Comparison of ENCODE assay signal across 33 cellular contexts in the genomic region with DNA sequence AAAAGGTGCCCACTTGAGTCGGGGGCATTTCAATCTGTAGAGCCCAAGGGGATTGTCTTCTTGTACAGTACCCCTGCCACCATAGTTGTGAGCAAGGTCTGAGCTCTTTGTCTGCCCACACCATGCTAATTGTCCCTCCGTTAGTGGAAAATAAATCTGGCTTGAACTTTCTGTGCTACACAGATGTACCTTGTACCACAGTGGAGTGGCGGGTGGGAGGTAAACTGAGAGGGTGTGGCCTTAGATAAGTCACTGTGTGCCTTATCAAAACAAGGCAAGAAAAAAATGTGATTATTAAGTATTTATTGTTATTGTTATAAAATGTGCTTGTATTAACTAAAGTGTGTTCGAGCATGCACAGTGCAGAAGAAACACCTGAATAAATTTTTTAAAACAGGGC.
"Had no signal": no experiment of that assay in that cellular context is flagged by ENCODE, and none has a peak within 500 bp of the region (broad histone marks: within the 10 kb centered on the region; RNA-seq: fewer than 3 reads in every experiment).

No MANE protein-coding gene starts in this region.

- H3K9ac ChIP-seq: KMS-11 had no signal

- H3K27me3 ChIP-seq: MG63 had no signal

- H3K4me2 ChIP-seq: KMS-11 had no signal

- DNase-seq: Karpas-422, Kasumi-1, MG63, MM.1S, MV-4-11, NCI-H1048, NCI-H1092, NCI-H1092 treated with DMSO at 0.1 percent for 48 hours, NCI-H1105, NCI-H1105 treated with DMSO at 0.1 percent for 48 hours, NCI-H1417, NCI-H1417 treated with DMSO at 0.1 percent for 48 hours, NCI-H1436, NCI-H1436 treated with DMSO at 0.1 percent for 48 hours, NCI-H146, NCI-H1694, NCI-H1694 treated with DMSO at 0.1 percent for 48 hours, NCI-H187, NCI-H187 treated with DMSO at 0.1 percent for 48 hours, NCI-H1930, NCI-H2029, NCI-H2029 treated with DMSO at 0.1 percent for 48 hours, NCI-H2081, NCI-H2107, NCI-H2171, NCI-H2171 treated with DMSO at 0.1 percent for 48 hours, NCI-H2227 treated with DMSO at 0.1 percent for 48 hours, NCI-H345, NCI-H446, NCI-H446 treated with DMSO at 0.1 percent for 48 hours, NCI-H510A, NCI-H510A treated with DMSO at 0.1 percent for 48 hours had no signal

- H3K4me3 ChIP-seq: MG63 had no signal

- H3K9me3 ChIP-seq: MG63 had no signal

- H3K27ac ChIP-seq: KMS-11 had no signal
